In genomic region chr17:19867654-19868395, GRCh38 we compare ENCODE assay signal across 8 cellular contexts. TPM values are rescaled to one million over a fixed set of nuclear protein-coding genes. Genes with fewer than 3 reads are reported as not detected.
DNase-seq lines count a peak whose midpoint lies in the region; ATAC-seq lines count a peak whose summit lies in the region.

Gene ULK2 (minus strand): TSS chr17:19867936. CDS start chr17:19867417, 519 bp downstream.

- H3K36me3 Mint-ChIP-seq in CD8-positive, alpha-beta memory T cell = peaks cover 0 to 5% (median 0%) of the 10 kb centered on the region in 3 donors

- no peaks in the 10 kb centered on the region for H3K36me3 ChIP-seq in CD8-positive, alpha-beta memory T cell (ENCODE audit: insufficient read depth, low read length)
- H3K36me3 ChIP-seq in esophagus (ENCODE audit: control insufficient read depth in 2 of 2, insufficient read depth in 2 of 2, low read length in 1 of 2) = no peaks in the 10 kb centered on the region

- 9 to 11% methylated on average over 71 to 91 of the region's 91 CpGs for WGBS in esophagus, 2 donors

- H3K9me3 ChIP-seq in CD8-positive, alpha-beta memory T cell (ENCODE audit: low read length) = no peaks in the 10 kb centered on the region
- no peaks in the 10 kb centered on the region for H3K9me3 ChIP-seq in esophagus (ENCODE audit: control insufficient read depth in 2 of 2, insufficient read depth in 1 of 2, low read depth in 1 of 2, low read length in 1 of 2)

- peak within 1 kb of the TSS; percentile 33 to 74 (median 62) for H3K27ac Mint-ChIP-seq in CD8-positive, alpha-beta memory T cell

- H3K4me3 Mint-ChIP-seq in CD8-positive, alpha-beta memory T cell = peak within 1 kb of the TSS; percentile 79 to 91 (median 83)

- peak within 1 kb of the TSS; percentile 43 for H3K27ac ChIP-seq in CD8-positive, alpha-beta memory T cell (ENCODE audit: low read depth, low read length)
- H3K27ac ChIP-seq in esophagus (ENCODE audit: low read depth in 2 of 2, low read length in 1 of 2) = peak within 1 kb of the TSS; percentile 47 to 86

- CTCF ChIA-PET in CD8-positive, alpha-beta memory T cell (lab: Charles Lee) = interaction anchor here (1.0 to 1.8 kb wide), 4 partner anchors 9 to 43 kb away, joined by 3 to 8 read pairs (median 4); no protein-coding TSS in a partner anchor

- no peaks in the 10 kb centered on the region for H3K27me3 Mint-ChIP-seq in CD8-positive, alpha-beta memory T cell

- DNase-seq in CD8-positive, alpha-beta memory T cell = peak in 4 of 5 donors; percentile 3 to 55 (median 42)
- DNase-seq in NCI-H2171 treated with DMSO at 0.1 percent for 48 hours (lab: John Stamatoyannopoulos, UW) (peak; percentile 45), midbrain (lab: John Stamatoyannopoulos, UW) (peak; percentile 78)
- peak; percentile 50 for DNase-seq in activated CD8-positive, alpha-beta memory T cell treated with anti-CD3 and anti-CD28 coated beads, Interleukin-2, amount 50 U/mL, for 4 hours
- peak; percentile 4 to 21 for DNase-seq in stimulated activated CD8-positive, alpha-beta memory T cell treated with anti-CD3 and anti-CD28 coated beads, Interleukin-2, amount 100 ng/mL, for 1 hour (ENCODE audit: low read depth in 2 of 2)

- POLR2A ChIA-PET in CD8-positive, alpha-beta memory T cell (lab: Charles Lee) = interaction anchor here (1.8 kb wide), 1 partner anchor 109 kb away, joined by 6 read pairs; the partner anchor contains the start of gene AKAP10

- H3K9me3 Mint-ChIP-seq in CD8-positive, alpha-beta memory T cell = no peaks in the 10 kb centered on the region

- H3K4me3 ChIP-seq in CD8-positive, alpha-beta memory T cell (ENCODE audit: low read length) = peak within 1 kb of the TSS; percentile 67
- H3K4me3 ChIP-seq in esophagus (ENCODE audit: low read depth in 1 of 2, low read length in 2 of 2) = peak within 1 kb of the TSS; percentile 73 to 89

- peak; percentile 41 for ATAC-seq in GM21447 (IDR thresholded peaks at IDR 0.05; ENCODE audit: unreplicated experiment)
- ATAC-seq in HG02981 (IDR thresholded peaks at IDR 0.05; ENCODE audit: unreplicated experiment) = no peak

- H3K4me1 Mint-ChIP-seq in CD8-positive, alpha-beta memory T cell = peaks cover 7 to 20% (median 16%) of the 10 kb centered on the region in 3 donors

- peaks cover 20% of the 10 kb centered on the region for H3K4me1 ChIP-seq in CD8-positive, alpha-beta memory T cell (ENCODE audit: insufficient read depth, low read length)
- H3K4me1 ChIP-seq in esophagus (ENCODE audit: control insufficient read depth in 2 of 2, insufficient read depth in 2 of 2, low read length in 1 of 2) = no peaks in the 10 kb centered on the region

- H3K27me3 ChIP-seq in CD8-positive, alpha-beta memory T cell (ENCODE audit: insufficient read depth, low read length, poor library complexity, severe bottlenecking) = no peaks in the 10 kb centered on the region
- no peaks in the 10 kb centered on the region for H3K27me3 ChIP-seq in esophagus (ENCODE audit: control insufficient read depth in 1 of 2, insufficient read depth in 2 of 2, low read length in 2 of 2)

RNA-seq across cellular contexts. Expression of gene ULK2, which starts in this region (rescaled TPM):
- 1 to 10 TPM; 4.6 to 5.8 TPM for total RNA-seq in CD8-positive, alpha-beta memory T cell
- 6.9 TPM for polyA plus RNA-seq in CD8-positive, alpha-beta memory T cell
- polyA plus RNA-seq in esophagus = 1 to 10 TPM; 4.2 to 5.4 TPM

Comparison
In these comparisons a context has a peak if more than half of its experiments do, and no peak if none do; other contexts are left out.
1. DNase-seq: peak in every context shown above with its lines; median percentile 78 in midbrain; 50 in activated CD8-positive, alpha-beta memory T cell treated with anti-CD3 and anti-CD28 coated beads, Interleukin-2, amount 50 U/mL, for 4 hours; 45 in NCI-H2171 treated with DMSO at 0.1 percent for 48 hours; 42 in CD8-positive, alpha-beta memory T cell; 12 in stimulated activated CD8-positive, alpha-beta memory T cell treated with anti-CD3 and anti-CD28 coated beads, Interleukin-2, amount 100 ng/mL, for 1 hour.